1 cellular context compared by ENCODE assay signal in the genomic region with DNA sequence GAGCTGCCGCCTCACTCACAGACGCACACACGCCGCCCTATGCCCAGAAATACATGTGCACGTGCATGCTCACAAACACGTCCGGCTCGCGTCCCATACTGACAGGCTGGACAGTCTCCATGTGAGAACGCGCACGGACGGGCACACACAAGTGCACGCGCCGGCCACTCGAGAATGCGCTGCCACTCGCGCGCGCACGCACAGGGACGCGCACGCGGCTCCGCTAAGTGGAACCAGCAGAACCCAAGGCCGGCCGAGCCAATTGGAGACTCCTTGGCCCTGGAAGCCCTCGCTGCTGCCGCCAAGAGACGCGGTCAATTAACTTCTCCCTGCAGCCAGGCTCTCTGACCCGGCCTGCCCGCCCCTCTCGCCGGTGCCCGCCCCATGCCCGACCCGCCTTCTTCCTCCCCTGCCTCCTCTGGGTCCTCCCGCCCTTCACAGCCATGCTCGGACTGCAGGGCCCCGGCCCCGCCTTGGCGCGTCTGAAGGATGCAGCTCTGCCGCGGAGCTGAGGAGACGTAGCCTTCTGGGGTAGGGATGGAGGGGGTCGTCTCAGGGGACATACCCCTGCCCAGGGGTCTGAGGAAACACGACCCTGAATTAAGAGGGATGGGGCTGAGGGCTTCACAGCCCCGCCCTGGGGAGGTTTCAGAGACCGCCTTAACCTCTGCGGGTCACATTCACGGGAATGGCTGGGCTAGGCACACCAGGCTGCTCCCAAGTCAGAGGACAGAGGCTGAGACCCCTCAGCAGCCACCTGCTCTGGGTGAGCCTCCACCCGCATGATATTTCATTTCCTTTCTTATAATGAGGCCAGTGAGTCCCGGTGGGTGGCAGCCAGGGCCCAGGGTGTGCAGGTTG.
TF ChIP-seq lines count a peak whose summit lies in the region.

No MANE protein-coding gene starts in this region.

TF ChIP-seq in H1, 55 proteins besides CTCF, POLR2A, EP300 and RAD21:
- peak; percentile 23; the same call in 1 of the 2 replicates for TF ChIP-seq SP1 (IDR thresholded peaks at IDR 0.05; ENCODE audit: low read depth, low read length)
- peak; percentile 19 for TF ChIP-seq ASH2L (IDR thresholded peaks at IDR 0.05; ENCODE audit: low read length)
- no peak for TF ChIP-seq GTF2F1 (IDR thresholded peaks at IDR 0.05; ENCODE audit: borderline replicate concordance, low read depth, low read length)
- TF ChIP-seq SIRT6 (IDR thresholded peaks at IDR 0.05; ENCODE audit: low read length): no peak
- no peak for TF ChIP-seq CTBP2 (IDR thresholded peaks at IDR 0.05; ENCODE audit: borderline replicate concordance, insufficient read depth, insufficient read length, low read length)
- TF ChIP-seq JUND (IDR thresholded peaks at IDR 0.05; ENCODE audit: low read length): no peak
- TF ChIP-seq SP2 (IDR thresholded peaks at IDR 0.05; ENCODE audit: low read length): no peak
- no peak for TF ChIP-seq JUN (IDR thresholded peaks at IDR 0.05; ENCODE audit: low read depth, low read length)
- no peak; a peak in 1 of 4 replicates for TF ChIP-seq HDAC2 (IDR thresholded peaks at IDR 0.05; ENCODE audit: borderline replicate concordance in 1 of 2, low read depth in 2 of 2, low read length in 2 of 2)
- TF ChIP-seq, protein P1, sequence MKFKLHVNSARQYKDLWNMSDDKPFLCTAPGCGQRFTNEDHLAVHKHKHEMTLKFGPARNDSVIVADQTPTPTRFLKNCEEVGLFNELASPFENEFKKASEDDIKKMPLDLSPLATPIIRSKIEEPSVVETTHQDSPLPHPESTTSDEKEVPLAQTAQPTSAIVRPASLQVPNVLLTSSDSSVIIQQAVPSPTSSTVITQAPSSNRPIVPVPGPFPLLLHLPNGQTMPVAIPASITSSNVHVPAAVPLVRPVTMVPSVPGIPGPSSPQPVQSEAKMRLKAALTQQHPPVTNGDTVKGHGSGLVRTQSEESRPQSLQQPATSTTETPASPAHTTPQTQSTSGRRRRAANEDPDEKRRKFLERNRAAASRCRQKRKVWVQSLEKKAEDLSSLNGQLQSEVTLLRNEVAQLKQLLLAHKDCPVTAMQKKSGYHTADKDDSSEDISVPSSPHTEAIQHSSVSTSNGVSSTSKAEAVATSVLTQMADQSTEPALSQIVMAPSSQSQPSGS (IDR thresholded peaks at IDR 0.05; ENCODE audit: low read length): no peak
- TF ChIP-seq KDM5A (IDR thresholded peaks at IDR 0.05; ENCODE audit: low read length): no peak
- TF ChIP-seq BCL11A (IDR thresholded peaks at IDR 0.05; ENCODE audit: low read depth in 2 of 2, low read length in 2 of 2): no peak
- no peak for TF ChIP-seq KDM1A (IDR thresholded peaks at IDR 0.05; ENCODE audit: borderline replicate concordance, low read length)
- TF ChIP-seq POLR2AphosphoS5 (IDR thresholded peaks at IDR 0.05; ENCODE audit: low read depth, low read length): no peak
- peak; percentile 74 for TF ChIP-seq FOSL1 (IDR thresholded peaks at IDR 0.05; ENCODE audit: insufficient read depth, low read depth, low read length)
- no peak for TF ChIP-seq MAFK (IDR thresholded peaks at IDR 0.05; ENCODE audit: low read depth, low read length)
- TF ChIP-seq SAP30 (IDR thresholded peaks at IDR 0.05; ENCODE audit: insufficient read depth, insufficient replicate concordance, low read length): no peak
- no peak for TF ChIP-seq NRF1 (IDR thresholded peaks at IDR 0.05; ENCODE audit: low read depth, low read length)
- TF ChIP-seq, protein P2, sequence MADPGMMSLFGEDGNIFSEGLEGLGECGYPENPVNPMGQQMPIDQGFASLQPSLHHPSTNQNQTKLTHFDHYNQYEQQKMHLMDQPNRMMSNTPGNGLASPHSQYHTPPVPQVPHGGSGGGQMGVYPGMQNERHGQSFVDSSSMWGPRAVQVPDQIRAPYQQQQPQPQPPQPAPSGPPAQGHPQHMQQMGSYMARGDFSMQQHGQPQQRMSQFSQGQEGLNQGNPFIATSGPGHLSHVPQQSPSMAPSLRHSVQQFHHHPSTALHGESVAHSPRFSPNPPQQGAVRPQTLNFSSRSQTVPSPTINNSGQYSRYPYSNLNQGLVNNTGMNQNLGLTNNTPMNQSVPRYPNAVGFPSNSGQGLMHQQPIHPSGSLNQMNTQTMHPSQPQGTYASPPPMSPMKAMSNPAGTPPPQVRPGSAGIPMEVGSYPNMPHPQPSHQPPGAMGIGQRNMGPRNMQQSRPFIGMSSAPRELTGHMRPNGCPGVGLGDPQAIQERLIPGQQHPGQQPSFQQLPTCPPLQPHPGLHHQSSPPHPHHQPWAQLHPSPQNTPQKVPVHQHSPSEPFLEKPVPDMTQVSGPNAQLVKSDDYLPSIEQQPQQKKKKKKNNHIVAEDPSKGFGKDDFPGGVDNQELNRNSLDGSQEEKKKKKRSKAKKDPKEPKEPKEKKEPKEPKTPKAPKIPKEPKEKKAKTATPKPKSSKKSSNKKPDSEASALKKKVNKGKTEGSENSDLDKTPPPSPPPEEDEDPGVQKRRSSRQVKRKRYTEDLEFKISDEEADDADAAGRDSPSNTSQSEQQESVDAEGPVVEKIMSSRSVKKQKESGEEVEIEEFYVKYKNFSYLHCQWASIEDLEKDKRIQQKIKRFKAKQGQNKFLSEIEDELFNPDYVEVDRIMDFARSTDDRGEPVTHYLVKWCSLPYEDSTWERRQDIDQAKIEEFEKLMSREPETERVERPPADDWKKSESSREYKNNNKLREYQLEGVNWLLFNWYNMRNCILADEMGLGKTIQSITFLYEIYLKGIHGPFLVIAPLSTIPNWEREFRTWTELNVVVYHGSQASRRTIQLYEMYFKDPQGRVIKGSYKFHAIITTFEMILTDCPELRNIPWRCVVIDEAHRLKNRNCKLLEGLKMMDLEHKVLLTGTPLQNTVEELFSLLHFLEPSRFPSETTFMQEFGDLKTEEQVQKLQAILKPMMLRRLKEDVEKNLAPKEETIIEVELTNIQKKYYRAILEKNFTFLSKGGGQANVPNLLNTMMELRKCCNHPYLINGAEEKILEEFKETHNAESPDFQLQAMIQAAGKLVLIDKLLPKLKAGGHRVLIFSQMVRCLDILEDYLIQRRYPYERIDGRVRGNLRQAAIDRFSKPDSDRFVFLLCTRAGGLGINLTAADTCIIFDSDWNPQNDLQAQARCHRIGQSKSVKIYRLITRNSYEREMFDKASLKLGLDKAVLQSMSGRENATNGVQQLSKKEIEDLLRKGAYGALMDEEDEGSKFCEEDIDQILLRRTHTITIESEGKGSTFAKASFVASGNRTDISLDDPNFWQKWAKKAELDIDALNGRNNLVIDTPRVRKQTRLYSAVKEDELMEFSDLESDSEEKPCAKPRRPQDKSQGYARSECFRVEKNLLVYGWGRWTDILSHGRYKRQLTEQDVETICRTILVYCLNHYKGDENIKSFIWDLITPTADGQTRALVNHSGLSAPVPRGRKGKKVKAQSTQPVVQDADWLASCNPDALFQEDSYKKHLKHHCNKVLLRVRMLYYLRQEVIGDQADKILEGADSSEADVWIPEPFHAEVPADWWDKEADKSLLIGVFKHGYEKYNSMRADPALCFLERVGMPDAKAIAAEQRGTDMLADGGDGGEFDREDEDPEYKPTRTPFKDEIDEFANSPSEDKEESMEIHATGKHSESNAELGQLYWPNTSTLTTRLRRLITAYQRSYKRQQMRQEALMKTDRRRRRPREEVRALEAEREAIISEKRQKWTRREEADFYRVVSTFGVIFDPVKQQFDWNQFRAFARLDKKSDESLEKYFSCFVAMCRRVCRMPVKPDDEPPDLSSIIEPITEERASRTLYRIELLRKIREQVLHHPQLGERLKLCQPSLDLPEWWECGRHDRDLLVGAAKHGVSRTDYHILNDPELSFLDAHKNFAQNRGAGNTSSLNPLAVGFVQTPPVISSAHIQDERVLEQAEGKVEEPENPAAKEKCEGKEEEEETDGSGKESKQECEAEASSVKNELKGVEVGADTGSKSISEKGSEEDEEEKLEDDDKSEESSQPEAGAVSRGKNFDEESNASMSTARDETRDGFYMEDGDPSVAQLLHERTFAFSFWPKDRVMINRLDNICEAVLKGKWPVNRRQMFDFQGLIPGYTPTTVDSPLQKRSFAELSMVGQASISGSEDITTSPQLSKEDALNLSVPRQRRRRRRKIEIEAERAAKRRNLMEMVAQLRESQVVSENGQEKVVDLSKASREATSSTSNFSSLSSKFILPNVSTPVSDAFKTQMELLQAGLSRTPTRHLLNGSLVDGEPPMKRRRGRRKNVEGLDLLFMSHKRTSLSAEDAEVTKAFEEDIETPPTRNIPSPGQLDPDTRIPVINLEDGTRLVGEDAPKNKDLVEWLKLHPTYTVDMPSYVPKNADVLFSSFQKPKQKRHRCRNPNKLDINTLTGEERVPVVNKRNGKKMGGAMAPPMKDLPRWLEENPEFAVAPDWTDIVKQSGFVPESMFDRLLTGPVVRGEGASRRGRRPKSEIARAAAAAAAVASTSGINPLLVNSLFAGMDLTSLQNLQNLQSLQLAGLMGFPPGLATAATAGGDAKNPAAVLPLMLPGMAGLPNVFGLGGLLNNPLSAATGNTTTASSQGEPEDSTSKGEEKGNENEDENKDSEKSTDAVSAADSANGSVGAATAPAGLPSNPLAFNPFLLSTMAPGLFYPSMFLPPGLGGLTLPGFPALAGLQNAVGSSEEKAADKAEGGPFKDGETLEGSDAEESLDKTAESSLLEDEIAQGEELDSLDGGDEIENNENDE (IDR thresholded peaks at IDR 0.05; ENCODE audit: insufficient replicate concordance, low read length): no peak
- TF ChIP-seq KDM4A (IDR thresholded peaks at IDR 0.05; ENCODE audit: low read depth, low read length, severe bottlenecking): peak; percentile 76
- TF ChIP-seq YY1 (IDR thresholded peaks at IDR 0.05; ENCODE audit: low read depth, low read length): no peak
- TF ChIP-seq RNF2 (IDR thresholded peaks at IDR 0.05; ENCODE audit: borderline replicate concordance, low read depth, low read length, missing control alignments, poor library complexity, severe bottlenecking): no peak
- no peak for TF ChIP-seq NANOG (IDR thresholded peaks at IDR 0.05; ENCODE audit: insufficient read depth, low read depth, low read length, poor library complexity, severe bottlenecking)
- no peak for TF ChIP-seq ZNF274 (IDR thresholded peaks at IDR 0.05; ENCODE audit: borderline replicate concordance, extremely low read depth, low read length)
- TF ChIP-seq, protein P3, sequence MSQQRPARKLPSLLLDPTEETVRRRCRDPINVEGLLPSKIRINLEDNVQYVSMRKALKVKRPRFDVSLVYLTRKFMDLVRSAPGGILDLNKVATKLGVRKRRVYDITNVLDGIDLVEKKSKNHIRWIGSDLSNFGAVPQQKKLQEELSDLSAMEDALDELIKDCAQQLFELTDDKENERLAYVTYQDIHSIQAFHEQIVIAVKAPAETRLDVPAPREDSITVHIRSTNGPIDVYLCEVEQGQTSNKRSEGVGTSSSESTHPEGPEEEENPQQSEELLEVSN (IDR thresholded peaks at IDR 0.05): peak; percentile 84
- TF ChIP-seq SIX5 (IDR thresholded peaks at IDR 0.05; ENCODE audit: low read depth, low read length): no peak
- TF ChIP-seq RFX5 (IDR thresholded peaks at IDR 0.05; ENCODE audit: borderline replicate concordance, low read depth, low read length): no peak
- no peak for TF ChIP-seq CEBPB (IDR thresholded peaks at IDR 0.05; ENCODE audit: low read depth, low read length)
- peak; percentile 79; the same call in 1 of the 2 replicates for TF ChIP-seq TBP (IDR thresholded peaks at IDR 0.05; ENCODE audit: low read depth, low read length)
- TF ChIP-seq EGR1 (IDR thresholded peaks at IDR 0.05; ENCODE audit: borderline replicate concordance, low read depth, low read length): no peak
- no peak for TF ChIP-seq CREB1 (IDR thresholded peaks at IDR 0.05)
- no peak for TF ChIP-seq BRCA1 (IDR thresholded peaks at IDR 0.05; ENCODE audit: low read depth, low read length)
- no peak for TF ChIP-seq CHD1 (IDR thresholded peaks at IDR 0.05; ENCODE audit: low read depth, low read length)
- TF ChIP-seq SRF (IDR thresholded peaks at IDR 0.05; ENCODE audit: low read depth, low read length): no peak
- TF ChIP-seq CHD2 (IDR thresholded peaks at IDR 0.05; ENCODE audit: low read length): no peak
- no peak for TF ChIP-seq PHF8 (conservative IDR thresholded peaks at IDR 0.05; ENCODE audit: low read depth, low read length)
- no peak for TF ChIP-seq SUZ12 (IDR thresholded peaks at IDR 0.05; ENCODE audit: low read length)
- no peak for TF ChIP-seq CBX8 (IDR thresholded peaks at IDR 0.05; ENCODE audit: borderline replicate concordance, low read depth, low read length)
- TF ChIP-seq EZH2 (IDR thresholded peaks at IDR 0.05; ENCODE audit: low read depth, low read length, severe bottlenecking): no peak
- TF ChIP-seq HDAC6 (IDR thresholded peaks at IDR 0.05; ENCODE audit: low read depth, low read length): no peak
- TF ChIP-seq, protein P4, sequence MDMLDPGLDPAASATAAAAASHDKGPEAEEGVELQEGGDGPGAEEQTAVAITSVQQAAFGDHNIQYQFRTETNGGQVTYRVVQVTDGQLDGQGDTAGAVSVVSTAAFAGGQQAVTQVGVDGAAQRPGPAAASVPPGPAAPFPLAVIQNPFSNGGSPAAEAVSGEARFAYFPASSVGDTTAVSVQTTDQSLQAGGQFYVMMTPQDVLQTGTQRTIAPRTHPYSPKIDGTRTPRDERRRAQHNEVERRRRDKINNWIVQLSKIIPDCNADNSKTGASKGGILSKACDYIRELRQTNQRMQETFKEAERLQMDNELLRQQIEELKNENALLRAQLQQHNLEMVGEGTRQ (IDR thresholded peaks at IDR 0.05; ENCODE audit: low read length): no peak
- TF ChIP-seq TAF1 (IDR thresholded peaks at IDR 0.05; ENCODE audit: low read depth, low read length): 0 out of 2 replicates have a peak, but pooled peaks have one; percentile 28
- TF ChIP-seq, protein P5, sequence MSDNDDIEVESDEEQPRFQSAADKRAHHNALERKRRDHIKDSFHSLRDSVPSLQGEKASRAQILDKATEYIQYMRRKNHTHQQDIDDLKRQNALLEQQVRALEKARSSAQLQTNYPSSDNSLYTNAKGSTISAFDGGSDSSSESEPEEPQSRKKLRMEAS (IDR thresholded peaks at IDR 0.05): peak; percentile 92
- TF ChIP-seq SIN3A (conservative IDR thresholded peaks at IDR 0.05 in 1 of 2, IDR thresholded peaks at IDR 0.05 in 1 of 2; ENCODE audit: low read depth in 1 of 2, low read length in 2 of 2): 0 out of 4 replicates have a peak, but pooled peaks of 1 of the 2 experiments have one; percentile 65
- 0 out of 2 replicates have a peak, but pooled peaks have one; percentile 8 for TF ChIP-seq TEAD4 (IDR thresholded peaks at IDR 0.05; ENCODE audit: low read depth, low read length)
TF ChIP-seq in H1: peak in this region for 10.
